In the genomic region with DNA sequence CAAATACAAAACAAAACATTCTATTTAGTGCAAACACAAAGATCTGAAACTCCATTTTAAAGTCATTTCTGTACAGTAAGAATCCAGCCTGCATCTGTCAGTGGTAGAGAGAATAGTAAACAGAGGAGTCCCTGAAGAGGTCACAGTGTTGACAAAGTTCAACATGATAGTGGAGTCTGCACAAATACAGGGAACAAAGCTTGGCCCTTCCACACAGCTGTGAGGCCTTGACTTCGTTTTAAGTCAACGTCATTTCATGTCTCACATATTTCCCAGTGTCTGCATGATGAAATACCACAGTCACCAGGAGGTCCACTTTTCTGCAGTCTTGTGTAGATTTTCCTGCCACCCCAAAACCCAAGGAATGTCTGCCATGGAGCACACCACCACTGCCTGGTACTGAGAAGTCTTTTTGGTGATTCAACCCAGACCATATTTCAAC, we compare ENCODE assay signal across 1 cellular context.
TF ChIP-seq lines count a peak whose summit lies in the region.

No MANE protein-coding gene starts in this region.

TF ChIP-seq in HepG2, 621 proteins besides CTCF, POLR2A, EP300 and RAD21 (continued from another document and continues in another):
- TF ChIP-seq TFE3 (CRISPR knock-in tag; IDR thresholded peaks at IDR 0.05): 0 out of 2 replicates have a peak, but pooled peaks have one; percentile 23
- 0 out of 2 replicates have a peak, but pooled peaks have one; percentile 60 for TF ChIP-seq ZNF557 (CRISPR knock-in tag; IDR thresholded peaks at IDR 0.05)
- TF ChIP-seq GABPA (IDR thresholded peaks at IDR 0.05; ENCODE audit: low read depth, low read length): no peak
- TF ChIP-seq GABPA (CRISPR knock-in tag; IDR thresholded peaks at IDR 0.05; ENCODE audit: low read depth): no peak; the same call in 1 of the 2 replicates
- no peak for TF ChIP-seq TFDP1 (CRISPR knock-in tag; IDR thresholded peaks at IDR 0.05; ENCODE audit: borderline replicate concordance)
- no peak for TF ChIP-seq GTF3A (CRISPR knock-in tag; conservative IDR thresholded peaks at IDR 0.05)
- 0 out of 2 replicates have a peak, but pooled peaks have one; percentile 70 for TF ChIP-seq STAT6 (CRISPR knock-in tag; IDR thresholded peaks at IDR 0.05; ENCODE audit: borderline replicate concordance)
- TF ChIP-seq RARA (CRISPR knock-in tag; IDR thresholded peaks at IDR 0.05): peak; percentile 99
- TF ChIP-seq, protein P1, sequence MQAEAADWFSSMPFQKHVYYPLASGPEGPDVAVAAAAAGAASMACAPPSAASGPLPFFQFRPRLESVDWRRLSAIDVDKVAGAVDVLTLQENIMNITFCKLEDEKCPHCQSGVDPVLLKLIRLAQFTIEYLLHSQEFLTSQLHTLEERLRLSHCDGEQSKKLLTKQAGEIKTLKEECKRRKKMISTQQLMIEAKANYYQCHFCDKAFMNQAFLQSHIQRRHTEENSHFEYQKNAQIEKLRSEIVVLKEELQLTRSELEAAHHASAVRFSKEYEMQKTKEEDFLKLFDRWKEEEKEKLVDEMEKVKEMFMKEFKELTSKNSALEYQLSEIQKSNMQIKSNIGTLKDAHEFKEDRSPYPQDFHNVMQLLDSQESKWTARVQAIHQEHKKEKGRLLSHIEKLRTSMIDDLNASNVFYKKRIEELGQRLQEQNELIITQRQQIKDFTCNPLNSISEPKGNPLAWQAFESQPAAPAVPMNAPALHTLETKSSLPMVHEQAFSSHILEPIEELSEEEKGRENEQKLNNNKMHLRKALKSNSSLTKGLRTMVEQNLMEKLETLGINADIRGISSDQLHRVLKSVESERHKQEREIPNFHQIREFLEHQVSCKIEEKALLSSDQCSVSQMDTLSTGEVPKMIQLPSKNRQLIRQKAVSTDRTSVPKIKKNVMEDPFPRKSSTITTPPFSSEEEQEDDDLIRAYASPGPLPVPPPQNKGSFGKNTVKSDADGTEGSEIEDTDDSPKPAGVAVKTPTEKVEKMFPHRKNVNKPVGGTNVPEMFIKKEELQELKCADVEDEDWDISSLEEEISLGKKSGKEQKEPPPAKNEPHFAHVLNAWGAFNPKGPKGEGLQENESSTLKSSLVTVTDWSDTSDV (CRISPR knock-in tag; IDR thresholded peaks at IDR 0.05): no peak
- TF ChIP-seq ZNF510 (CRISPR knock-in tag; IDR thresholded peaks at IDR 0.05; ENCODE audit: low read depth): no peak
- peak; percentile 80; the same call in 1 of the 2 replicates for TF ChIP-seq SMAD3 (CRISPR knock-in tag; IDR thresholded peaks at IDR 0.05)
- 0 out of 2 replicates have a peak, but pooled peaks have one; percentile 32 for TF ChIP-seq ZNF816 (CRISPR knock-in tag; IDR thresholded peaks at IDR 0.05; ENCODE audit: borderline replicate concordance)
- TF ChIP-seq MYNN (CRISPR knock-in tag; IDR thresholded peaks at IDR 0.05; ENCODE audit: low read depth): no peak
- TF ChIP-seq ZNF740 (CRISPR knock-in tag; IDR thresholded peaks at IDR 0.05): no peak
- TF ChIP-seq ONECUT2 (CRISPR knock-in tag; IDR thresholded peaks at IDR 0.05): no peak
- no peak for TF ChIP-seq GTF2F1 (IDR thresholded peaks at IDR 0.05; ENCODE audit: low read length)
- no peak for TF ChIP-seq RBM39 (IDR thresholded peaks at IDR 0.05; ENCODE audit: low read depth, low read length, poor library complexity, severe bottlenecking)
- no peak for TF ChIP-seq ZNF430 (CRISPR knock-in tag; IDR thresholded peaks at IDR 0.05)
- no peak for TF ChIP-seq TCF12 (IDR thresholded peaks at IDR 0.05)
- 0 out of 2 replicates have a peak, but pooled peaks have one; percentile 70 for TF ChIP-seq TCF12 (CRISPR knock-in tag; IDR thresholded peaks at IDR 0.05)
- TF ChIP-seq, protein P2, sequence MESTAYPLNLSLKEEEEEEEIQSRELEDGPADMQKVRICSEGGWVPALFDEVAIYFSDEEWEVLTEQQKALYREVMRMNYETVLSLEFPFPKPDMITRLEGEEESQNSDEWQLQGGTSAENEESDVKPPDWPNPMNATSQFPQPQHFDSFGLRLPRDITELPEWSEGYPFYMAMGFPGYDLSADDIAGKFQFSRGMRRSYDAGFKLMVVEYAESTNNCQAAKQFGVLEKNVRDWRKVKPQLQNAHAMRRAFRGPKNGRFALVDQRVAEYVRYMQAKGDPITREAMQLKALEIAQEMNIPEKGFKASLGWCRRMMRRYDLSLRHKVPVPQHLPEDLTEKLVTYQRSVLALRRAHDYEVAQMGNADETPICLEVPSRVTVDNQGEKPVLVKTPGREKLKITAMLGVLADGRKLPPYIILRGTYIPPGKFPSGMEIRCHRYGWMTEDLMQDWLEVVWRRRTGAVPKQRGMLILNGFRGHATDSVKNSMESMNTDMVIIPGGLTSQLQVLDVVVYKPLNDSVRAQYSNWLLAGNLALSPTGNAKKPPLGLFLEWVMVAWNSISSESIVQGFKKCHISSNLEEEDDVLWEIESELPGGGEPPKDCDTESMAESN (CRISPR knock-in tag; conservative IDR thresholded peaks at IDR 0.05): no peak
- TF ChIP-seq, protein P3, sequence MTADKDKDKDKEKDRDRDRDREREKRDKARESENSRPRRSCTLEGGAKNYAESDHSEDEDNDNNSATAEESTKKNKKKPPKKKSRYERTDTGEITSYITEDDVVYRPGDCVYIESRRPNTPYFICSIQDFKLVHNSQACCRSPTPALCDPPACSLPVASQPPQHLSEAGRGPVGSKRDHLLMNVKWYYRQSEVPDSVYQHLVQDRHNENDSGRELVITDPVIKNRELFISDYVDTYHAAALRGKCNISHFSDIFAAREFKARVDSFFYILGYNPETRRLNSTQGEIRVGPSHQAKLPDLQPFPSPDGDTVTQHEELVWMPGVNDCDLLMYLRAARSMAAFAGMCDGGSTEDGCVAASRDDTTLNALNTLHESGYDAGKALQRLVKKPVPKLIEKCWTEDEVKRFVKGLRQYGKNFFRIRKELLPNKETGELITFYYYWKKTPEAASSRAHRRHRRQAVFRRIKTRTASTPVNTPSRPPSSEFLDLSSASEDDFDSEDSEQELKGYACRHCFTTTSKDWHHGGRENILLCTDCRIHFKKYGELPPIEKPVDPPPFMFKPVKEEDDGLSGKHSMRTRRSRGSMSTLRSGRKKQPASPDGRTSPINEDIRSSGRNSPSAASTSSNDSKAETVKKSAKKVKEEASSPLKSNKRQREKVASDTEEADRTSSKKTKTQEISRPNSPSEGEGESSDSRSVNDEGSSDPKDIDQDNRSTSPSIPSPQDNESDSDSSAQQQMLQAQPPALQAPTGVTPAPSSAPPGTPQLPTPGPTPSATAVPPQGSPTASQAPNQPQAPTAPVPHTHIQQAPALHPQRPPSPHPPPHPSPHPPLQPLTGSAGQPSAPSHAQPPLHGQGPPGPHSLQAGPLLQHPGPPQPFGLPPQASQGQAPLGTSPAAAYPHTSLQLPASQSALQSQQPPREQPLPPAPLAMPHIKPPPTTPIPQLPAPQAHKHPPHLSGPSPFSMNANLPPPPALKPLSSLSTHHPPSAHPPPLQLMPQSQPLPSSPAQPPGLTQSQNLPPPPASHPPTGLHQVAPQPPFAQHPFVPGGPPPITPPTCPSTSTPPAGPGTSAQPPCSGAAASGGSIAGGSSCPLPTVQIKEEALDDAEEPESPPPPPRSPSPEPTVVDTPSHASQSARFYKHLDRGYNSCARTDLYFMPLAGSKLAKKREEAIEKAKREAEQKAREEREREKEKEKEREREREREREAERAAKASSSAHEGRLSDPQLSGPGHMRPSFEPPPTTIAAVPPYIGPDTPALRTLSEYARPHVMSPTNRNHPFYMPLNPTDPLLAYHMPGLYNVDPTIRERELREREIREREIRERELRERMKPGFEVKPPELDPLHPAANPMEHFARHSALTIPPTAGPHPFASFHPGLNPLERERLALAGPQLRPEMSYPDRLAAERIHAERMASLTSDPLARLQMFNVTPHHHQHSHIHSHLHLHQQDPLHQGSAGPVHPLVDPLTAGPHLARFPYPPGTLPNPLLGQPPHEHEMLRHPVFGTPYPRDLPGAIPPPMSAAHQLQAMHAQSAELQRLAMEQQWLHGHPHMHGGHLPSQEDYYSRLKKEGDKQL (CRISPR knock-in tag; IDR thresholded peaks at IDR 0.05; ENCODE audit: low read depth): peak; percentile 91
- no peak for TF ChIP-seq ZBTB8A (CRISPR knock-in tag; IDR thresholded peaks at IDR 0.05; ENCODE audit: borderline replicate concordance, low read depth)
- TF ChIP-seq PHF5A (CRISPR knock-in tag; IDR thresholded peaks at IDR 0.05; ENCODE audit: low read depth, unreplicated experiment): peak; percentile 37
- no peak for TF ChIP-seq ZNF569 (CRISPR knock-in tag; IDR thresholded peaks at IDR 0.05; ENCODE audit: borderline replicate concordance)
- no peak for TF ChIP-seq SMYD3 (CRISPR knock-in tag; IDR thresholded peaks at IDR 0.05)
- TF ChIP-seq MLLT10 (CRISPR knock-in tag; IDR thresholded peaks at IDR 0.05): no peak
- TF ChIP-seq NFE2L2 (IDR thresholded peaks at IDR 0.05; ENCODE audit: low read length): no peak
- no peak for TF ChIP-seq SRSF9 (IDR thresholded peaks at IDR 0.05; ENCODE audit: borderline replicate concordance, insufficient read depth, low read depth, low read length, poor library complexity, severe bottlenecking)
- no peak for TF ChIP-seq ZNF253 (CRISPR knock-in tag; IDR thresholded peaks at IDR 0.05; ENCODE audit: borderline replicate concordance)
- no peak for TF ChIP-seq DNMT3B (CRISPR knock-in tag; conservative IDR thresholded peaks at IDR 0.05)
- no peak for TF ChIP-seq ZNF446 (CRISPR knock-in tag; IDR thresholded peaks at IDR 0.05)
- TF ChIP-seq HIVEP1 (CRISPR knock-in tag; IDR thresholded peaks at IDR 0.05): no peak
- 0 out of 2 replicates have a peak, but pooled peaks have one; percentile 39 for TF ChIP-seq MEIS1 (CRISPR knock-in tag; IDR thresholded peaks at IDR 0.05; ENCODE audit: borderline replicate concordance)
- 0 out of 2 replicates have a peak, but pooled peaks have one; percentile 34 for TF ChIP-seq ZNF281 (CRISPR knock-in tag; IDR thresholded peaks at IDR 0.05; ENCODE audit: borderline replicate concordance)
- TF ChIP-seq ZNF615 (CRISPR knock-in tag; IDR thresholded peaks at IDR 0.05; ENCODE audit: borderline replicate concordance): no peak
- TF ChIP-seq MTA3 (CRISPR knock-in tag; IDR thresholded peaks at IDR 0.05): no peak
- TF ChIP-seq ZNF598 (CRISPR knock-in tag; IDR thresholded peaks at IDR 0.05; ENCODE audit: borderline replicate concordance): no peak
